In genomic region chr1:30872033-30872947, GRCh38 we compare ENCODE assay signal across 18 cellular contexts. TPM values are rescaled to one million over a fixed set of nuclear protein-coding genes. Genes with fewer than 3 reads are reported as not detected.
DNase-seq lines count a peak whose midpoint lies in the region; ATAC-seq and TF ChIP-seq lines count a peak whose summit lies in the region.
"Had no signal": no experiment of that assay in that cellular context is flagged by ENCODE, and none has a peak within 500 bp of the region (broad histone marks: within the 10 kb centered on the region; RNA-seq: fewer than 3 reads in every experiment).

No MANE protein-coding gene starts in this region.

- no peak overlapping the region for H3K9ac ChIP-seq in Karpas-422 (ENCODE audit: low read length)
- H3K9ac ChIP-seq: BLaER1 treated with 17β-estradiol and CSF1 and Interleukin-3, amounts not matched to agents 10 nM and 100 nM had no signal

- H3K4me3 ChIP-seq in Karpas-422 (ENCODE audit: low read length) (no peak overlapping the region), fibroblast of pulmonary artery (replicated peaks; ENCODE audit: low read depth, low read length) (no peak overlapping the region), gastrocnemius medialis (no peak overlapping the region)
- H3K4me3 ChIP-seq: BLaER1 treated with 17β-estradiol and CSF1 and Interleukin-3, amounts not matched to agents 10 nM and 100 nM; right lobe of liver; SJSA1 had no signal

- no peaks in the 10 kb centered on the region for H3K27me3 ChIP-seq in Karpas-422 (ENCODE audit: low read length)
- H3K27me3 ChIP-seq in gastrocnemius medialis = no peaks in the 10 kb centered on the region
- H3K27me3 ChIP-seq: right lobe of liver, SJSA1 had no signal

- no peaks in the 10 kb centered on the region for H3K79me2 ChIP-seq in Karpas-422 (ENCODE audit: low read length)

- H3K9me2 ChIP-seq in Karpas-422 (replicated peaks; ENCODE audit: insufficient read depth, low read length) = no peaks in the 10 kb centered on the region

- ATAC-seq in T-helper 17 cell (no peak), HG03175 (IDR thresholded peaks at IDR 0.05; ENCODE audit: unreplicated experiment) (no peak), gastrocnemius medialis (no peak)
- no peak for ATAC-seq in activated CD4-positive, alpha-beta T cell treated with anti-CD3 and anti-CD28 coated beads for 36 hours
- ATAC-seq: right lobe of liver had no signal

- H3K4me1 Mint-ChIP-seq in T-helper 17 cell = peaks cover 9% of the 10 kb centered on the region
- no peaks in the 10 kb centered on the region for H3K4me1 Mint-ChIP-seq in activated CD4-positive, alpha-beta T cell treated with anti-CD3 and anti-CD28 coated beads for 36 hours
- H3K4me1 Mint-ChIP-seq: activated naive CD8-positive, alpha-beta T cell treated with anti-CD3 and anti-CD28 coated beads for 36 hours had no signal

- TF ChIP-seq CTCF in fibroblast of pulmonary artery (IDR thresholded peaks at IDR 0.05; ENCODE audit: low read length, missing control alignments) = no peak
- TF ChIP-seq CTCF in gastrocnemius medialis (IDR thresholded peaks at IDR 0.05 in 4 of 5, conservative IDR thresholded peaks at IDR 0.05 in 1 of 5) = no peak

- intact Hi-C loops in activated CD4-positive, alpha-beta T cell treated with anti-CD3 and anti-CD28 coated beads for 36 hours (cut with DNase I, micrococcal nuclease) = no loop called here
- intact Hi-C loops in gastrocnemius medialis (cut with DNase I; ENCODE audit: low total_unique reads) = no loop called here

- no peaks in the 10 kb centered on the region for H3K36me3 ChIP-seq in Karpas-422 (ENCODE audit: insufficient read depth, low read length)
- no peaks in the 10 kb centered on the region for H3K36me3 ChIP-seq in gastrocnemius medialis
- H3K36me3 ChIP-seq: right lobe of liver had no signal

- peaks cover 33% of the 10 kb centered on the region for H3K27me3 Mint-ChIP-seq in T-helper 17 cell
- H3K27me3 Mint-ChIP-seq in activated CD4-positive, alpha-beta T cell treated with anti-CD3 and anti-CD28 coated beads for 36 hours = peaks cover 6% of the 10 kb centered on the region

- no peaks in the 10 kb centered on the region for H3K9me3 Mint-ChIP-seq in activated CD4-positive, alpha-beta T cell treated with anti-CD3 and anti-CD28 coated beads for 36 hours (ENCODE audit: low read depth)
- H3K9me3 Mint-ChIP-seq: central memory CD8-positive, alpha-beta T cell had no signal

- H3K27ac ChIP-seq in Karpas-422 (ENCODE audit: low read length) (no peak overlapping the region), gastrocnemius medialis (no peak overlapping the region)
- H3K27ac ChIP-seq: BLaER1 treated with 17β-estradiol and CSF1 and Interleukin-3, amounts not matched to agents 10 nM and 100 nM; right lobe of liver; SJSA1 had no signal

- peak overlapping the region; percentile 5 for H3K4me3 Mint-ChIP-seq in T-helper 17 cell
- no peak overlapping the region for H3K4me3 Mint-ChIP-seq in activated CD4-positive, alpha-beta T cell treated with anti-CD3 and anti-CD28 coated beads for 36 hours
- H3K4me3 Mint-ChIP-seq: activated naive CD8-positive, alpha-beta T cell treated with anti-CD3 and anti-CD28 coated beads for 36 hours; central memory CD8-positive, alpha-beta T cell had no signal

- no peak overlapping the region for H2AFZ ChIP-seq in Karpas-422 (ENCODE audit: low read length)

- DNase-seq in Karpas-422 = peak; percentile 80
- no peak for DNase-seq in T-helper 17 cell
- DNase-seq in fibroblast of pulmonary artery (ENCODE audit: low read depth) = peak; percentile 22
- no peak for DNase-seq in activated CD4-positive, alpha-beta T cell treated with anti-CD3 and anti-CD28 coated beads for 36 hours
- DNase-seq in AML-193 (lab: John Stamatoyannopoulos, UW) = no peak
- no peak for DNase-seq in gastrocnemius medialis
- DNase-seq: activated naive CD8-positive, alpha-beta T cell treated with anti-CD3 and anti-CD28 coated beads for 36 hours; activated T-cell treated with anti-CD3 and anti-CD28 coated beads, Interleukin-2, amount 50 U/mL, for 1 hour; DMS79 treated with DMSO at 0.1 percent for 48 hours; glutamatergic neuron; islet precursor cell; NCI-H1436; nucleus accumbens; right lobe of liver had no signal

- TF ChIP-seq POLR2A in gastrocnemius medialis (IDR thresholded peaks at IDR 0.05) = no peak

- in situ Hi-C loops in gastrocnemius medialis (cut with MboI; ENCODE audit: low sequenced_read_pairs in 4 of 4) = no loop called here

- H3K4me1 ChIP-seq in Karpas-422 (ENCODE audit: low read length) (no peaks in the 10 kb centered on the region), gastrocnemius medialis (no peaks in the 10 kb centered on the region)
- H3K4me1 ChIP-seq: right lobe of liver, SJSA1 had no signal

- H3K9me3 ChIP-seq in Karpas-422 (ENCODE audit: low read length) = no peaks in the 10 kb centered on the region
- H3K9me3 ChIP-seq in T-helper 17 cell (ENCODE audit: control insufficient read depth, low read length, poor library complexity, severe bottlenecking) = no peaks in the 10 kb centered on the region
- no peaks in the 10 kb centered on the region for H3K9me3 ChIP-seq in gastrocnemius medialis
- H3K9me3 ChIP-seq: BLaER1 treated with 17β-estradiol and CSF1 and Interleukin-3, amounts not matched to agents 10 nM and 100 nM; right lobe of liver; SJSA1 had no signal

- CTCF ChIA-PET in activated CD4-positive, alpha-beta T cell treated with anti-CD3 and anti-CD28 coated beads for 36 hours (lab: Charles Lee) = no interaction called here

- no peaks in the 10 kb centered on the region for H4K20me1 ChIP-seq in Karpas-422 (ENCODE audit: insufficient read depth, low read depth, low read length)

- POLR2A ChIA-PET in activated CD4-positive, alpha-beta T cell treated with anti-CD3 and anti-CD28 coated beads for 36 hours (lab: Charles Lee) = no interaction called here

- no peak overlapping the region for H3K27ac Mint-ChIP-seq in T-helper 17 cell
- H3K27ac Mint-ChIP-seq in activated CD4-positive, alpha-beta T cell treated with anti-CD3 and anti-CD28 coated beads for 36 hours = no peak overlapping the region
- H3K27ac Mint-ChIP-seq: activated naive CD8-positive, alpha-beta T cell treated with anti-CD3 and anti-CD28 coated beads for 36 hours had no signal

- no peak overlapping the region for H3K4me2 ChIP-seq in Karpas-422 (ENCODE audit: low read depth, low read length, poor library complexity, severe bottlenecking)

- H3K36me3 Mint-ChIP-seq in T-helper 17 cell (ENCODE audit: low read depth) = no peaks in the 10 kb centered on the region
- no peaks in the 10 kb centered on the region for H3K36me3 Mint-ChIP-seq in activated CD4-positive, alpha-beta T cell treated with anti-CD3 and anti-CD28 coated beads for 36 hours (ENCODE audit: low read depth)
- H3K36me3 Mint-ChIP-seq: activated naive CD8-positive, alpha-beta T cell treated with anti-CD3 and anti-CD28 coated beads for 36 hours had no signal

RNA-seq across cellular contexts. Expression of gene SDC3, which starts 36.3 kb away (rescaled TPM):
- total RNA-seq in Karpas-422 (2014; rRNA removed; shearing (Covaris generic); ENCODE audit: low replicate concordance) = 0.04 and 0.94 TPM in 2 replicates
- total RNA-seq in T-helper 17 cell = under 1 TPM; 0.32 to 0.34 TPM
- under 1 TPM; 0.18 to 0.37 TPM for total RNA-seq in activated CD4-positive, alpha-beta T cell treated with anti-CD3 and anti-CD28 coated beads for 36 hours
- total RNA-seq in gastrocnemius medialis = 1 to 10 TPM; 2.7 to 5.6 (median 3.0) TPM

Comparison
In these comparisons a context has a peak if more than half of its experiments do, and no peak if none do; other contexts are left out.
1. DNase-seq: peak in Karpas-422 (single experiment) and fibroblast of pulmonary artery (single experiment); none in T-helper 17 cell (0 of 3), activated CD4-positive, alpha-beta T cell treated with anti-CD3 and anti-CD28 coated beads for 36 hours (single experiment), AML-193 (0 of 2) and gastrocnemius medialis (0 of 2).